ENCODE assay signal across 1 cellular context in the genomic region with DNA sequence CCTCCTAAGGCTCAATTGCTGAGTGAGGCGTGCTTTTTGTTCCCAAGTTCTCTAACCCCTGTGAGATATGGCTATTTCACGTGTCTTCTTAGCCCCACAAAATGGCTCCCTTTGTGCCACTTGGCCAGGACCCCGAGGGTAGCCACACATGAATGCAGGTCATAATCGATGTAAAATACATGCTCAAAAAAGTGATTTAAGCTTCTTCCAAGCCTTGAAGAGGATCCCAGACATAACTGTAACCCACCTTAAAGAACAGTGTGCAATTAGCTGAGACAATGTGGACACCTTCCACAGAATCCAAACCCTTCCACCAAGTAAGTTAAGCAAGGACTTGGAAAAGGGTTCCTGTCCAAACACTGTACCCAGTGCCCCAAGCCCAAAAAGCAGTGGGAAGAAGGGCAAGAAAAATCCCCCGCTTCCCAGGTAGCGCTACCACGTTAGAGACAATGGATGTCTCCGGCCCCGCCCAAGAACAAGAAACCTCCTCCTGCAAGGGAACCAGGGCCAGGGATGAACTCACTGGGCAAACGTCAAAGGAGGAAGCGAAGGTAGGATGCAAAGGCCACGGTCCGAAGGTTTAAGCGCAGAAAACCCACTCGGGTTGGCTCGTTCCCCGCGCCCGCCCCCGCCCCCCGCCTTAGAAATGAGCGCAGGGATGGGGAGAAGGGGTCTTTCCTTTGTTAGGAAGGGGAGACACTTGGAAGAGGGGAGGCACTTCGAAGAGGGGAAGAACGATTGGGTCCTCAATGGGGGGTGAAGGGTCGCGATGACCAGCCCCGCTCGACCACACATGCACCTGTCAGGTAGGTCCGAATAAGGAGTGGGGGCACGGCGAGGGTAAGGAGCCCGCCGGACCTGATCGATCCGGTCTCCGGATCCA.
TF ChIP-seq lines count a peak whose summit lies in the region.

No MANE protein-coding gene starts in this region.

TF ChIP-seq in SK-N-SH, 30 proteins besides CTCF, POLR2A, EP300 and RAD21 (continued from another document):
- TF ChIP-seq MEF2A (IDR thresholded peaks at IDR 0.05; ENCODE audit: borderline replicate concordance, low read depth) (no peak), FOXM1 (IDR thresholded peaks at IDR 0.05; ENCODE audit: low read depth) (no peak), MXI1 (IDR thresholded peaks at IDR 0.05; ENCODE audit: low read depth, low read length) (peak; percentile 98), TAF1 (IDR thresholded peaks at IDR 0.05; ENCODE audit: borderline replicate concordance, low read depth, low read length) (peak; percentile 55; the same call in 1 of the 2 replicates), RCOR1 (IDR thresholded peaks at IDR 0.05; ENCODE audit: low read length) (no peak), GATA2 (CRISPR knock-in tag; IDR thresholded peaks at IDR 0.05) (no peak)
- TF ChIP-seq, protein P1, sequence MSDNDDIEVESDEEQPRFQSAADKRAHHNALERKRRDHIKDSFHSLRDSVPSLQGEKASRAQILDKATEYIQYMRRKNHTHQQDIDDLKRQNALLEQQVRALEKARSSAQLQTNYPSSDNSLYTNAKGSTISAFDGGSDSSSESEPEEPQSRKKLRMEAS (IDR thresholded peaks at IDR 0.05; ENCODE audit: low read depth) = peak; percentile 77
- TF ChIP-seq, protein P2, sequence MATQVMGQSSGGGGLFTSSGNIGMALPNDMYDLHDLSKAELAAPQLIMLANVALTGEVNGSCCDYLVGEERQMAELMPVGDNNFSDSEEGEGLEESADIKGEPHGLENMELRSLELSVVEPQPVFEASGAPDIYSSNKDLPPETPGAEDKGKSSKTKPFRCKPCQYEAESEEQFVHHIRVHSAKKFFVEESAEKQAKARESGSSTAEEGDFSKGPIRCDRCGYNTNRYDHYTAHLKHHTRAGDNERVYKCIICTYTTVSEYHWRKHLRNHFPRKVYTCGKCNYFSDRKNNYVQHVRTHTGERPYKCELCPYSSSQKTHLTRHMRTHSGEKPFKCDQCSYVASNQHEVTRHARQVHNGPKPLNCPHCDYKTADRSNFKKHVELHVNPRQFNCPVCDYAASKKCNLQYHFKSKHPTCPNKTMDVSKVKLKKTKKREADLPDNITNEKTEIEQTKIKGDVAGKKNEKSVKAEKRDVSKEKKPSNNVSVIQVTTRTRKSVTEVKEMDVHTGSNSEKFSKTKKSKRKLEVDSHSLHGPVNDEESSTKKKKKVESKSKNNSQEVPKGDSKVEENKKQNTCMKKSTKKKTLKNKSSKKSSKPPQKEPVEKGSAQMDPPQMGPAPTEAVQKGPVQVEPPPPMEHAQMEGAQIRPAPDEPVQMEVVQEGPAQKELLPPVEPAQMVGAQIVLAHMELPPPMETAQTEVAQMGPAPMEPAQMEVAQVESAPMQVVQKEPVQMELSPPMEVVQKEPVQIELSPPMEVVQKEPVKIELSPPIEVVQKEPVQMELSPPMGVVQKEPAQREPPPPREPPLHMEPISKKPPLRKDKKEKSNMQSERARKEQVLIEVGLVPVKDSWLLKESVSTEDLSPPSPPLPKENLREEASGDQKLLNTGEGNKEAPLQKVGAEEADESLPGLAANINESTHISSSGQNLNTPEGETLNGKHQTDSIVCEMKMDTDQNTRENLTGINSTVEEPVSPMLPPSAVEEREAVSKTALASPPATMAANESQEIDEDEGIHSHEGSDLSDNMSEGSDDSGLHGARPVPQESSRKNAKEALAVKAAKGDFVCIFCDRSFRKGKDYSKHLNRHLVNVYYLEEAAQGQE (IDR thresholded peaks at IDR 0.05; ENCODE audit: low read depth, low read length) = no peak
- TF ChIP-seq, protein P3, sequence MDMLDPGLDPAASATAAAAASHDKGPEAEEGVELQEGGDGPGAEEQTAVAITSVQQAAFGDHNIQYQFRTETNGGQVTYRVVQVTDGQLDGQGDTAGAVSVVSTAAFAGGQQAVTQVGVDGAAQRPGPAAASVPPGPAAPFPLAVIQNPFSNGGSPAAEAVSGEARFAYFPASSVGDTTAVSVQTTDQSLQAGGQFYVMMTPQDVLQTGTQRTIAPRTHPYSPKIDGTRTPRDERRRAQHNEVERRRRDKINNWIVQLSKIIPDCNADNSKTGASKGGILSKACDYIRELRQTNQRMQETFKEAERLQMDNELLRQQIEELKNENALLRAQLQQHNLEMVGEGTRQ (IDR thresholded peaks at IDR 0.05; ENCODE audit: borderline replicate concordance, low read depth, low read length) = no peak
- TF ChIP-seq, protein P4, sequence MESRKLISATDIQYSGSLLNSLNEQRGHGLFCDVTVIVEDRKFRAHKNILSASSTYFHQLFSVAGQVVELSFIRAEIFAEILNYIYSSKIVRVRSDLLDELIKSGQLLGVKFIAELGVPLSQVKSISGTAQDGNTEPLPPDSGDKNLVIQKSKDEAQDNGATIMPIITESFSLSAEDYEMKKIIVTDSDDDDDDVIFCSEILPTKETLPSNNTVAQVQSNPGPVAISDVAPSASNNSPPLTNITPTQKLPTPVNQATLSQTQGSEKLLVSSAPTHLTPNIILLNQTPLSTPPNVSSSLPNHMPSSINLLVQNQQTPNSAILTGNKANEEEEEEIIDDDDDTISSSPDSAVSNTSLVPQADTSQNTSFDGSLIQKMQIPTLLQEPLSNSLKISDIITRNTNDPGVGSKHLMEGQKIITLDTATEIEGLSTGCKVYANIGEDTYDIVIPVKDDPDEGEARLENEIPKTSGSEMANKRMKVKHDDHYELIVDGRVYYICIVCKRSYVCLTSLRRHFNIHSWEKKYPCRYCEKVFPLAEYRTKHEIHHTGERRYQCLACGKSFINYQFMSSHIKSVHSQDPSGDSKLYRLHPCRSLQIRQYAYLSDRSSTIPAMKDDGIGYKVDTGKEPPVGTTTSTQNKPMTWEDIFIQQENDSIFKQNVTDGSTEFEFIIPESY (IDR thresholded peaks at IDR 0.05; ENCODE audit: borderline replicate concordance, low read depth) = no peak
- TF ChIP-seq, protein P5, sequence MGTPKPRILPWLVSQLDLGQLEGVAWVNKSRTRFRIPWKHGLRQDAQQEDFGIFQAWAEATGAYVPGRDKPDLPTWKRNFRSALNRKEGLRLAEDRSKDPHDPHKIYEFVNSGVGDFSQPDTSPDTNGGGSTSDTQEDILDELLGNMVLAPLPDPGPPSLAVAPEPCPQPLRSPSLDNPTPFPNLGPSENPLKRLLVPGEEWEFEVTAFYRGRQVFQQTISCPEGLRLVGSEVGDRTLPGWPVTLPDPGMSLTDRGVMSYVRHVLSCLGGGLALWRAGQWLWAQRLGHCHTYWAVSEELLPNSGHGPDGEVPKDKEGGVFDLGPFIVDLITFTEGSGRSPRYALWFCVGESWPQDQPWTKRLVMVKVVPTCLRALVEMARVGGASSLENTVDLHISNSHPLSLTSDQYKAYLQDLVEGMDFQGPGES (IDR thresholded peaks at IDR 0.05; ENCODE audit: low read depth, low read length) = no peak
